10 cellular contexts compared by ENCODE assay signal in the genomic region with DNA sequence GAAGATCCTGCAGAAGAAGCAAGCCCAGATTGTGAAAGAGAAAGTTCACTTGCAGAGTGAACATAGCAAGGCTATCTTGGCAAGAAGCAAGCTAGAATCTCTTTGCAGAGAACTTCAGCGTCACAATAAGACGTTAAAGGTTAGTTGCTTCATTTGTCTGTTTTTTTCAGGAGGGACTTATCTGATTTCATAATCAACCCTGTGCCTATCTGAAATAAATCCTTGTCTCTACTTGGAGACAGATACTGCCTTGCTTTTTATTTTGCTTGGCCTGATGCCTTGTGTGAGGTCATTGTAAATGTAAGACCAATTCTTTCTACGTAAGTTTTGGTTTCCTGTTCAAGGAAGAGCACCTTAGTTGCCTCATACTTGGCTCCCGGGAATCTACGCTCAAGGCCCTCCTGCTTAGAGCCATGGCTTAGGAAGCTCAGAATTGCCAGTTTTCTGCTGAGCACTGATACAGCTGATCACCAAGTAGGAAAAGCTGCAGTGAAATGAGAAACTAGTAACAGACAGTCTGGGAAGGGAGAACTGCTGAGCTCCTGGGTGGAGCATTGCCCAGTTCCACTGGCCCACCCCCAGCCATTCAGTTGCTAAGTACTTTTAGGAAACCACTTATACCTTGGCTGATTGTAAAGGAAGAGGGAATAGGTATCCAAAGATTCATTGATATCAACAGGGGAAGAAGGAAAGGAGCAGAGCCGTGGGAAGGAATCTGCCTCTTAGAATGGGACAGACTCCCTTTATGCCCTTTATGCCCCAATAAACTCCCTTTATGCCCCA. TPM values are rescaled to one million over a fixed set of nuclear protein-coding genes. Genes with fewer than 3 reads are reported as not detected.
DNase-seq lines count a peak whose midpoint lies in the region; ATAC-seq, FAIRE-seq and TF ChIP-seq lines count a peak whose summit lies in the region.
"Had no signal": no experiment of that assay in that cellular context is flagged by ENCODE, and none has a peak within 500 bp of the region (broad histone marks: within the 10 kb centered on the region; RNA-seq: fewer than 3 reads in every experiment).

No MANE protein-coding gene starts in this region.

- intact Hi-C loops in psoas muscle (cut with DNase I), result loop anchor here in 1 of 2 donors (5.0 kb wide), 1 partner anchor 219 kb away; no protein-coding TSS in a partner anchor

- H3K4me1 ChIP-seq in adipocyte (ENCODE audit: control insufficient read depth, insufficient read depth, low read length), result peaks cover 43% of the 10 kb centered on the region
- H3K4me1 ChIP-seq in psoas muscle, result peaks cover 7% of the 10 kb centered on the region

- no peaks in the 10 kb centered on the region for H3K27me3 ChIP-seq in adipocyte (replicated peaks; ENCODE audit: control insufficient read depth, insufficient read depth, low read length)
- H3K27me3 ChIP-seq in psoas muscle (ENCODE audit: insufficient read depth in 3 of 3, low read length in 2 of 3), result no peaks in the 10 kb centered on the region
- H3K27me3 ChIP-seq: SJSA1 had no signal

- H3K9me3 ChIP-seq in adipocyte (ENCODE audit: control insufficient read depth, low read length) (no peaks in the 10 kb centered on the region), psoas muscle (no peaks in the 10 kb centered on the region)
- H3K9me3 ChIP-seq: SJSA1 had no signal

- TF ChIP-seq CTCF in psoas muscle (IDR thresholded peaks at IDR 0.05), result no peak

- H3K4me3 ChIP-seq in adipocyte (ENCODE audit: low read length) (no peak overlapping the region), psoas muscle (no peak overlapping the region)
- H3K4me3 ChIP-seq: SJSA1 had no signal

- H3K36me3 ChIP-seq in adipocyte (ENCODE audit: control insufficient read depth, insufficient read depth, low read length, severe bottlenecking) (peaks cover 69% of the 10 kb centered on the region), psoas muscle (ENCODE audit: insufficient read depth in 1 of 2, low read depth in 1 of 2) (peaks cover 0 to 50% of the 10 kb centered on the region in 2 donors)

- TF ChIP-seq POLR2A in GM18505 (IDR thresholded peaks at IDR 0.05; ENCODE audit: borderline replicate concordance, extremely low read depth, insufficient read depth, insufficient read length), result no peak

- DNase-seq in GM19239 (ENCODE audit: insufficient read length, low spot score), result no peak
- DNase-seq in adipocyte (ENCODE audit: low read depth), result peak; percentile 67
- DNase-seq in glomerular visceral epithelial cell (ENCODE audit: extremely low spot score), result peak; percentile 25
- no peak for DNase-seq in psoas muscle
- no peak for DNase-seq in NCI-H1092 treated with DMSO at 0.1 percent for 48 hours (lab: John Stamatoyannopoulos, UW)
- DNase-seq in NCI-H1930 (lab: John Stamatoyannopoulos, UW), result no peak
- no peak for DNase-seq in stimulated activated CD4-positive, alpha-beta T cell treated with anti-CD3 and anti-CD28 coated beads, Interleukin-15, amount 100 ng/mL, for 24 hours
- DNase-seq: NCI-H1105 had no signal

- no peak overlapping the region for H3K9ac ChIP-seq in adipocyte (ENCODE audit: low read length)

- peak; percentile 55 for FAIRE-seq in GM19239 (lab: Jason Lieb, UNC)

- ATAC-seq in psoas muscle (peak; percentile 55 to 79 (median 74)), GM18505 (IDR thresholded peaks at IDR 0.05; ENCODE audit: unreplicated experiment) (no peak)

- 13 to 51% (median 29%) methylated on average over 6 of the region's 6 CpGs for WGBS in psoas muscle, 3 donors

- H3K27ac ChIP-seq in psoas muscle, result peak overlapping the region; percentile 61
- H3K27ac ChIP-seq: SJSA1 had no signal

RNA-seq across cellular contexts. Expression of gene RBBP7, which starts 41.8 kb away (rescaled TPM):
- total RNA-seq in psoas muscle, result 100 to 1,000 TPM in 1 of 4 donors, 10 to 100 TPM in 3; 81.1 to 107 (median 90.5) TPM
- polyA plus RNA-seq in psoas muscle, result 100 to 1,000 TPM in 2 of 3 donors, 10 to 100 TPM in 1; 85.0 to 139 (median 111) TPM

RNA-seq across cellular contexts. Expression of gene TXLNG, which starts 42.1 kb away (rescaled TPM):
- 10 to 100 TPM in 1 of 4 donors, 1 to 10 TPM in 3; 6.3 to 10.1 (median 9.4) TPM for total RNA-seq in psoas muscle
- 1 to 10 TPM; 5.6 to 8.1 (median 7.6) TPM for polyA plus RNA-seq in psoas muscle

Comparison
In these comparisons a context has a peak if more than half of its experiments do, and no peak if none do; other contexts are left out.
1. DNase-seq: peak in adipocyte (single experiment) and glomerular visceral epithelial cell (single experiment); none in GM19239 (single experiment), psoas muscle (0 of 2), NCI-H1092 treated with DMSO at 0.1 percent for 48 hours (single experiment), NCI-H1930 (0 of 2) and stimulated activated CD4-positive, alpha-beta T cell treated with anti-CD3 and anti-CD28 coated beads, Interleukin-15, amount 100 ng/mL, for 24 hours (single experiment).